ENCODE assay signal across 19 cellular contexts in genomic region chr9:131161585-131161984, GRCh38. TPM values are rescaled to one million over a fixed set of nuclear protein-coding genes. Genes with fewer than 3 reads are reported as not detected.
DNase-seq lines count a peak whose midpoint lies in the region; FAIRE-seq and TF ChIP-seq lines count a peak whose summit lies in the region.
"Had no signal": no experiment of that assay in that cellular context is flagged by ENCODE, and none has a peak within 500 bp of the region (broad histone marks: within the 10 kb centered on the region; RNA-seq: fewer than 3 reads in every experiment).

No MANE protein-coding gene starts in this region.

- TF ChIP-seq CTCF in HEK293 (tag by site-specific recombination; IDR thresholded peaks at IDR 0.05) (no peak), KMS-11 (conservative IDR thresholded peaks at IDR 0.05; ENCODE audit: low read depth, low read length) (no peak), endothelial cell of umbilical vein (IDR thresholded peaks at IDR 0.05; ENCODE audit: extremely low read depth in 1 of 2, insufficient read depth in 1 of 2, low read depth in 1 of 2, low read length in 2 of 2) (no peak)

- H3K27ac ChIP-seq in HEK293 (ENCODE audit: extremely low read depth, low read depth, low read length) = no peak overlapping the region
- no peak overlapping the region for H3K27ac ChIP-seq in KMS-11
- no peak overlapping the region for H3K27ac ChIP-seq in endothelial cell of umbilical vein (ENCODE audit: insufficient read depth, low read depth, low read length)
- H3K27ac ChIP-seq: GM23248 had no signal

- no TSS peak for BruUV-seq in endothelial cell of umbilical vein (replicated peaks; lab: Mats Ljungman, UMichigan)

- peaks cover 0 to 63% of the 10 kb centered on the region in 2 experiments; a peak in 2 of 3 replicates for H3K36me3 ChIP-seq in HEK293 (ENCODE audit: control insufficient read depth in 2 of 2, insufficient read depth in 1 of 2, low read length in 2 of 2)
- H3K36me3 ChIP-seq in KMS-11 (ENCODE audit: insufficient read depth) = no peaks in the 10 kb centered on the region; the same call in 1 of the 2 replicates
- peaks cover 14 to 18% of the 10 kb centered on the region in 2 experiments for H3K36me3 ChIP-seq in endothelial cell of umbilical vein (ENCODE audit: control insufficient read depth in 2 of 2, extremely low read depth in 1 of 2, insufficient read depth in 2 of 2, low read length in 2 of 2)

- dilution Hi-C loops in endothelial cell of umbilical vein (cut with MboI; ENCODE audit: extremely low pct_ligation_motif_present, low sequenced_read_pairs) = no loop called here

- intact Hi-C loops in endothelial cell of umbilical vein (cut with micrococcal nuclease) = no loop called here

- no peak for TF ChIP-seq POLR2A in endothelial cell of umbilical vein (IDR thresholded peaks at IDR 0.05; ENCODE audit: low read depth, low read length)

- peaks cover 18% of the 10 kb centered on the region; the same call in 1 of the 2 replicates for H3K79me2 ChIP-seq in KMS-11 (ENCODE audit: insufficient read depth, low read depth)
- H3K79me2 ChIP-seq in endothelial cell of umbilical vein (ENCODE audit: control insufficient read depth, insufficient read depth, low read length) = no peaks in the 10 kb centered on the region

- H2AFZ ChIP-seq in KMS-11 (ENCODE audit: low read depth) = no peak overlapping the region
- no peak overlapping the region for H2AFZ ChIP-seq in endothelial cell of umbilical vein (ENCODE audit: low read depth, low read length)
- H2AFZ ChIP-seq: GM23248 had no signal

- no peak for DNase-seq in endothelial cell of umbilical vein (ENCODE audit: low read depth, low spot score)
- DNase-seq in amygdala (lab: John Stamatoyannopoulos, UW) = no peak
- no peak for DNase-seq in inferior parietal cortex (ENCODE audit: extremely low spot score)
- DNase-seq in glomerular visceral epithelial cell (ENCODE audit: extremely low spot score) = no peak
- DNase-seq: C1 segment of cervical spinal cord; Calu3; CD4-positive, alpha-beta memory T cell; COR-L47; DMS79; EL; GDM1; GM23248; H7; HCEC 1CT had no signal

- peak; percentile 42 for FAIRE-seq in endothelial cell of umbilical vein (lab: Jason Lieb, UNC)
- FAIRE-seq: GM12878, GM19239, H1 had no signal

- H3K4me2 ChIP-seq in KMS-11 (peak overlapping the region; percentile 43; the same call in 1 of the 2 replicates), endothelial cell of umbilical vein (ENCODE audit: insufficient read depth, low read length) (no peak overlapping the region)

- POLR2A ChIA-PET in HEK293 (lab: Yijun Ruan, JAX) (no interaction called here), endothelial cell of umbilical vein (lab: Charles Lee) (no interaction called here)

- no peaks in the 10 kb centered on the region for H3K4me1 ChIP-seq in HEK293 (ENCODE audit: control insufficient read depth, insufficient read depth, low read length)
- peaks cover 49% of the 10 kb centered on the region for H3K4me1 ChIP-seq in KMS-11 (ENCODE audit: low read depth, poor library complexity, severe bottlenecking)
- no peaks in the 10 kb centered on the region for H3K4me1 ChIP-seq in endothelial cell of umbilical vein (ENCODE audit: control insufficient read depth, extremely low read depth, insufficient read depth, low read length)

- no peaks in the 10 kb centered on the region; the same call in 1 of the 2 replicates for H3K27me3 ChIP-seq in KMS-11 (ENCODE audit: insufficient read depth, low read depth)
- H3K27me3 ChIP-seq in endothelial cell of umbilical vein (ENCODE audit: control insufficient read depth in 2 of 2, insufficient read depth in 2 of 2, low read length in 2 of 2) = no peaks in the 10 kb centered on the region

- no peaks in the 10 kb centered on the region for H4K20me1 ChIP-seq in KMS-11 (ENCODE audit: insufficient read depth)
- no peaks in the 10 kb centered on the region for H4K20me1 ChIP-seq in endothelial cell of umbilical vein (replicated peaks; ENCODE audit: control insufficient read depth, extremely low read depth, insufficient read depth, low read length)

- no peak overlapping the region for H3K4me3 ChIP-seq in HEK293 (ENCODE audit: low read depth, low read length)
- H3K4me3 ChIP-seq in KMS-11 (IDR thresholded peaks at IDR 0.05; ENCODE audit: insufficient read depth, low read depth, low read length) = no peak overlapping the region
- no peak overlapping the region for H3K4me3 ChIP-seq in endothelial cell of umbilical vein (replicated peaks in 1 of 3; ENCODE audit: insufficient read depth in 1 of 3, low read depth in 1 of 3, low read length in 3 of 3)
- H3K4me3 ChIP-seq: GM12878, GM23248 had no signal

- CTCF ChIA-PET in HEK293 (lab: Yijun Ruan, JAX) = interaction anchor here (0.9 to 1.7 kb wide), 4 partner anchors 16 to 174 kb away, joined by 3 to 8 read pairs (median 6); no protein-coding TSS in a partner anchor
- CTCF ChIA-PET in endothelial cell of umbilical vein (lab: Charles Lee) = interaction anchor here (1.1 to 2.1 kb wide), 4 partner anchors 9 to 175 kb away, joined by 3 to 16 read pairs (median 12); no protein-coding TSS in a partner anchor

- H3K9ac ChIP-seq in KMS-11 = no peak overlapping the region
- no peak overlapping the region for H3K9ac ChIP-seq in endothelial cell of umbilical vein (replicated peaks; ENCODE audit: extremely low read depth, insufficient read depth, low read length)
- H3K9ac ChIP-seq: GM23248 had no signal

- H3K9me3 ChIP-seq in HEK293 (ENCODE audit: control insufficient read depth, insufficient read depth, low read depth, low read length) (no peaks in the 10 kb centered on the region), endothelial cell of umbilical vein (replicated peaks; ENCODE audit: control insufficient read depth, insufficient read depth, low read length) (no peaks in the 10 kb centered on the region)

- no peaks in the 10 kb centered on the region for H3K9me1 ChIP-seq in endothelial cell of umbilical vein (replicated peaks; ENCODE audit: control insufficient read depth, extremely low read depth, insufficient read depth, low read length)

TF ChIP-seq in HEK293, 187 proteins besides CTCF, POLR2A, EP300 and RAD21 (continues in another document):
- TF ChIP-seq ATF2 (tag by site-specific recombination; IDR thresholded peaks at IDR 0.05; ENCODE audit: low read depth) (peak; percentile 46), INSM2 (tag by site-specific recombination; IDR thresholded peaks at IDR 0.05) (no peak)

TF ChIP-seq in endothelial cell of umbilical vein, 7 proteins besides CTCF, POLR2A, EP300 and RAD21:
- TF ChIP-seq POLR2AphosphoS5 (IDR thresholded peaks at IDR 0.05; ENCODE audit: insufficient read depth, low read depth, low read length) = no peak
- TF ChIP-seq FOS (IDR thresholded peaks at IDR 0.05; ENCODE audit: borderline replicate concordance, insufficient read depth, low read length) = no peak
- no peak for TF ChIP-seq JUN (IDR thresholded peaks at IDR 0.05; ENCODE audit: borderline replicate concordance, insufficient read depth, insufficient read length, low read depth)
- TF ChIP-seq MYC (IDR thresholded peaks at IDR 0.05; ENCODE audit: low read depth, low read length) = no peak
- TF ChIP-seq EZH2 (IDR thresholded peaks at IDR 0.05; ENCODE audit: borderline replicate concordance, low read depth, low read length, severe bottlenecking) = no peak

RNA-seq across cellular contexts. Expression of gene NUP214, which starts 36.2 kb away (rescaled TPM):
- 58.1 and 65.9 TPM in 2 replicates for total RNA-seq in endothelial cell of umbilical vein
- polyA plus RNA-seq in endothelial cell of umbilical vein = 28.7 and 31.1 TPM in 2 replicates
- 16.2 and 18.9 TPM in 2 replicates for polyA plus RNA-seq in endothelial cell of umbilical vein (2011; cell fraction: cytosol; rRNA removed)
- polyA plus RNA-seq in endothelial cell of umbilical vein (2011; cell fraction: nucleus; rRNA removed) = 46.7 and 63.2 TPM in 2 replicates
- 22.1 and 28.9 TPM in 2 replicates for polyA plus RNA-seq in endothelial cell of umbilical vein (2012)
- 70.8 and 84.9 TPM in 2 replicates for polyA minus RNA-seq in endothelial cell of umbilical vein
- 44.0 TPM for polyA minus RNA-seq in endothelial cell of umbilical vein (2011; cell fraction: cytosol; rRNA and poly(A)+ RNA removed)
- 88.8 and 110 TPM in 2 replicates for polyA minus RNA-seq in endothelial cell of umbilical vein (2011; cell fraction: nucleus; rRNA and poly(A)+ RNA removed)
